17 cellular contexts compared by ENCODE assay signal in the genomic region with DNA sequence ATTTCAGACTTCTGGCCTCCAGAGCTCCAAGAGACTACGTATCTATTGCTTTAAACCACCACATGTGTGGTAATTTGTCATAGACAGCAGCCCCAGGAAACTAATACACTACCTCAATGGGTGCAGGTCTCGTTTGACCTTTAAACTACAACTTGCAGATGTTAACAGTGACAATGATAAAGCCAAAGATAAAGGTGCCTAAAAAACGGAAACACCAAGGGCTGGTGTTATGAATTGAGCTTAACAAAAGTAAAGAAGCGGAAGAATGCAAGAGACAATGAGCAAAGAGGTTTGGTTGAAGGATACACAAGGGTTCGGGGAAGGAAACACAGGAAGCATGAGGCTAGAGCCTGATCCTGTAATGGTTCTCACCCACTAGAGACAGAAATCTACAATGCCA. TPM values are rescaled to one million over a fixed set of nuclear protein-coding genes. Genes with fewer than 3 reads are reported as not detected.
DNase-seq lines count a peak whose midpoint lies in the region; ATAC-seq and TF ChIP-seq lines count a peak whose summit lies in the region.
"Had no signal": no experiment of that assay in that cellular context is flagged by ENCODE, and none has a peak within 500 bp of the region (broad histone marks: within the 10 kb centered on the region; RNA-seq: fewer than 3 reads in every experiment).

No MANE protein-coding gene starts in this region.

- peaks cover 53% of the 10 kb centered on the region for H3K4me1 Mint-ChIP-seq in activated T-cell treated with anti-CD3 and anti-CD28 coated beads, Interleukin-2, amount 50 U/mL, for 4 hours (ENCODE audit: low read depth)
- H3K4me1 Mint-ChIP-seq in activated naive CD8-positive, alpha-beta T cell treated with anti-CD3 and anti-CD28 coated beads, Interleukin-2, amount 50 U/mL, for 24 hours, result peaks cover 54% of the 10 kb centered on the region
- peaks cover 55% of the 10 kb centered on the region for H3K4me1 Mint-ChIP-seq in stimulated activated naive CD8-positive, alpha-beta T cell treated with anti-CD3 and anti-CD28 coated beads, Interleukin-15, Interleukin-2, amounts not matched to agents 100 ng/mL and 50 ng/mL, for 24 hours (ENCODE audit: low read depth)

- peak overlapping the region; percentile 67 for H3K4me2 ChIP-seq in Loucy (ENCODE audit: low read depth, low read length, poor library complexity, severe bottlenecking)

- peaks cover 85% of the 10 kb centered on the region for H3K79me2 ChIP-seq in Loucy (ENCODE audit: insufficient read depth, low read length)

- H3K4me1 ChIP-seq in Loucy (ENCODE audit: insufficient read depth, low read length, poor library complexity, severe bottlenecking), result peaks cover 63% of the 10 kb centered on the region

- H3K9me3 Mint-ChIP-seq in activated T-cell treated with anti-CD3 and anti-CD28 coated beads, Interleukin-2, amount 50 U/mL, for 4 hours, result no peaks in the 10 kb centered on the region
- H3K9me3 Mint-ChIP-seq in activated naive CD8-positive, alpha-beta T cell treated with anti-CD3 and anti-CD28 coated beads, Interleukin-2, amount 50 U/mL, for 24 hours, result peaks cover 4% of the 10 kb centered on the region
- no peaks in the 10 kb centered on the region for H3K9me3 Mint-ChIP-seq in stimulated activated naive CD8-positive, alpha-beta T cell treated with anti-CD3 and anti-CD28 coated beads, Interleukin-15, Interleukin-2, amounts not matched to agents 100 ng/mL and 50 ng/mL, for 24 hours

- H3K36me3 Mint-ChIP-seq in activated T-cell treated with anti-CD3 and anti-CD28 coated beads, Interleukin-2, amount 50 U/mL, for 4 hours (ENCODE audit: insufficient read depth), result peaks cover 51% of the 10 kb centered on the region
- H3K36me3 Mint-ChIP-seq in activated naive CD8-positive, alpha-beta T cell treated with anti-CD3 and anti-CD28 coated beads, Interleukin-2, amount 50 U/mL, for 24 hours (ENCODE audit: low read depth), result peaks cover 44% of the 10 kb centered on the region
- H3K36me3 Mint-ChIP-seq in stimulated activated naive CD8-positive, alpha-beta T cell treated with anti-CD3 and anti-CD28 coated beads, Interleukin-15, Interleukin-2, amounts not matched to agents 100 ng/mL and 50 ng/mL, for 24 hours (ENCODE audit: low read depth), result peaks cover 63% of the 10 kb centered on the region

- H3K27me3 ChIP-seq in Loucy (ENCODE audit: insufficient read depth, low read length, poor library complexity, severe bottlenecking), result no peaks in the 10 kb centered on the region
- H3K27me3 ChIP-seq: neutrophil had no signal

- peaks cover 38% of the 10 kb centered on the region; the same call in 1 of the 2 replicates for H3K36me3 ChIP-seq in Loucy (ENCODE audit: insufficient read depth, low read length)
- H3K36me3 ChIP-seq: neutrophil had no signal

- H3K9me3 ChIP-seq in Loucy (ENCODE audit: insufficient read depth, low read depth, low read length), result no peaks in the 10 kb centered on the region
- H3K9me3 ChIP-seq: neutrophil had no signal

- H3K4me3 ChIP-seq in Loucy (ENCODE audit: low read length, poor library complexity, severe bottlenecking), result peak overlapping the region; percentile 42

- peak; percentile 80 to 86 for ATAC-seq in activated T-cell treated with anti-CD3 and anti-CD28 coated beads, Interleukin-2, amount 50 U/mL, for 4 hours
- ATAC-seq in activated naive CD8-positive, alpha-beta T cell treated with anti-CD3 and anti-CD28 coated beads, Interleukin-2, amount 50 U/mL, for 24 hours, result peak; percentile 91
- ATAC-seq: left colon, right cardiac atrium had no signal

- H3K4me3 Mint-ChIP-seq in activated T-cell treated with anti-CD3 and anti-CD28 coated beads, Interleukin-2, amount 50 U/mL, for 4 hours, result peak overlapping the region; percentile 8
- no peak overlapping the region for H3K4me3 Mint-ChIP-seq in activated naive CD8-positive, alpha-beta T cell treated with anti-CD3 and anti-CD28 coated beads, Interleukin-2, amount 50 U/mL, for 24 hours
- H3K4me3 Mint-ChIP-seq in stimulated activated naive CD8-positive, alpha-beta T cell treated with anti-CD3 and anti-CD28 coated beads, Interleukin-15, Interleukin-2, amounts not matched to agents 100 ng/mL and 50 ng/mL, for 24 hours, result peak overlapping the region; percentile 31

- H3K9ac ChIP-seq in Loucy (ENCODE audit: low read depth, low read length, poor library complexity, severe bottlenecking), result peak overlapping the region; percentile 53

- H3K27ac Mint-ChIP-seq in activated naive CD8-positive, alpha-beta T cell treated with anti-CD3 and anti-CD28 coated beads, Interleukin-2, amount 50 U/mL, for 24 hours, result peak overlapping the region; percentile 43
- peak overlapping the region; percentile 46 for H3K27ac Mint-ChIP-seq in stimulated activated naive CD8-positive, alpha-beta T cell treated with anti-CD3 and anti-CD28 coated beads, Interleukin-15, Interleukin-2, amounts not matched to agents 100 ng/mL and 50 ng/mL, for 24 hours

- no peak overlapping the region for H2AFZ ChIP-seq in Loucy (ENCODE audit: low read length)

- H3K27me3 Mint-ChIP-seq in activated T-cell treated with anti-CD3 and anti-CD28 coated beads, Interleukin-2, amount 50 U/mL, for 4 hours (ENCODE audit: low read depth), result no peaks in the 10 kb centered on the region
- no peaks in the 10 kb centered on the region for H3K27me3 Mint-ChIP-seq in activated naive CD8-positive, alpha-beta T cell treated with anti-CD3 and anti-CD28 coated beads, Interleukin-2, amount 50 U/mL, for 24 hours
- H3K27me3 Mint-ChIP-seq in stimulated activated naive CD8-positive, alpha-beta T cell treated with anti-CD3 and anti-CD28 coated beads, Interleukin-15, Interleukin-2, amounts not matched to agents 100 ng/mL and 50 ng/mL, for 24 hours, result no peaks in the 10 kb centered on the region

- TF ChIP-seq CTCF in Loucy (conservative IDR thresholded peaks at IDR 0.05; ENCODE audit: low read length), result no peak

- no peaks in the 10 kb centered on the region for H3K9me2 ChIP-seq in Loucy (replicated peaks; ENCODE audit: low read depth, low read length)

- peaks cover under 1% of the 10 kb centered on the region for H4K20me1 ChIP-seq in Loucy (ENCODE audit: insufficient read depth, low read length, poor library complexity, severe bottlenecking)

- no peak for DNase-seq in activated T-cell treated with anti-CD3 and anti-CD28 coated beads, Interleukin-2, amount 50 U/mL, for 4 hours
- DNase-seq in activated T-cell treated with anti-CD3 and anti-CD28 coated beads, Interleukin-2, amount 50 U/mL, for 1 hour, result no peak
- no peak for DNase-seq in activated naive CD8-positive, alpha-beta T cell treated with anti-CD3 and anti-CD28 coated beads, Interleukin-2, amount 50 U/mL, for 24 hours
- DNase-seq in NCI-H2107 (lab: John Stamatoyannopoulos, UW) (no peak), SHP77 (lab: John Stamatoyannopoulos, UW) (no peak), DMS53 (lab: John Stamatoyannopoulos, UW) (no peak)
- DNase-seq: COR-L47, foreskin melanocyte, left colon, midbrain, MV-4-11, NCI-H524, right cardiac atrium, Right ventricle myocardium superior had no signal

- H3F3A ChIP-seq in Loucy (ENCODE audit: low read depth), result no peaks in the 10 kb centered on the region; the same call in none of the 2 replicates

RNA-seq across cellular contexts. Expression of a gene that starts 50.8 kb away (rescaled TPM):
- 10 to 100 TPM; 52.9 to 72.4 (median 69.6) TPM for total RNA-seq in activated T-cell treated with anti-CD3 and anti-CD28 coated beads, Interleukin-2, amount 50 U/mL, for 4 hours
